2 cellular contexts compared by ENCODE assay signal in genomic region chr20:17917832-17918618, GRCh38.
TF ChIP-seq lines count a peak whose summit lies in the region.

No MANE protein-coding gene starts in this region.

TF ChIP-seq in IMR-90, 13 proteins besides CTCF, POLR2A, EP300 and RAD21 (continued from another document):
- TF ChIP-seq, protein P1, sequence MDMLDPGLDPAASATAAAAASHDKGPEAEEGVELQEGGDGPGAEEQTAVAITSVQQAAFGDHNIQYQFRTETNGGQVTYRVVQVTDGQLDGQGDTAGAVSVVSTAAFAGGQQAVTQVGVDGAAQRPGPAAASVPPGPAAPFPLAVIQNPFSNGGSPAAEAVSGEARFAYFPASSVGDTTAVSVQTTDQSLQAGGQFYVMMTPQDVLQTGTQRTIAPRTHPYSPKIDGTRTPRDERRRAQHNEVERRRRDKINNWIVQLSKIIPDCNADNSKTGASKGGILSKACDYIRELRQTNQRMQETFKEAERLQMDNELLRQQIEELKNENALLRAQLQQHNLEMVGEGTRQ (IDR thresholded peaks at IDR 0.05; ENCODE audit: low read depth, low read length), result no peak
- no peak for TF ChIP-seq BHLHE40 (IDR thresholded peaks at IDR 0.05; ENCODE audit: low read depth, low read length)
- no peak for TF ChIP-seq SMC3 (IDR thresholded peaks at IDR 0.05; ENCODE audit: low read depth, low read length)
- TF ChIP-seq ELK1 (IDR thresholded peaks at IDR 0.05; ENCODE audit: borderline replicate concordance, low read depth, low read length), result no peak
TF ChIP-seq in IMR-90: peak in this region for 0.

TF ChIP-seq in WTC11, 78 proteins besides CTCF, POLR2A, EP300 and RAD21 (continued from another document):
- no peak for TF ChIP-seq ZNF512 (CRISPR knock-in tag; IDR thresholded peaks at IDR 0.05; ENCODE audit: borderline replicate concordance)
- TF ChIP-seq, protein P1 (CRISPR knock-in tag; IDR thresholded peaks at IDR 0.05), result no peak
- TF ChIP-seq NR2C2 (CRISPR knock-in tag; IDR thresholded peaks at IDR 0.05), result no peak
- no peak for TF ChIP-seq NR3C1 (CRISPR knock-in tag; conservative IDR thresholded peaks at IDR 0.05; ENCODE audit: low read depth)
